In the genomic region with DNA sequence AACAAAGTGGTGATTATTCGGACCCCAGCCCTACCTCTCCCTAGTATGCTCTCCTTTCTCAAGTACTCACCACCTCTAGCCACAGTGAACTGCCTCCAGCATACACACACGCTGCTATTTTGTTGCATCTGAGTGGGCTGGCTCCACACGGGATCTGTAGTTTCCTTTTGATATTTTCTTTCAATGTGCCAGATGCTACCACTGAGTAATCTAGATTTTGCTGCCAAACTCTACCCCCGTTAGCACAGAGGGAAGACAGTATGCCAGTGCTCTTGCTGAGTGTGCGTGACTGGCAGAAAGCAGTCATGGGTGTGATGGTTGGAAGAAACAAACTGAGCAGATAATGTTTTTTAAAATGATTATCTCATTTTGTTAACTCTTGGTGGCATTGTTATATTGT, we compare ENCODE assay signal across 8 cellular contexts. TPM values are rescaled to one million over a fixed set of nuclear protein-coding genes. Genes with fewer than 3 reads are reported as not detected.
DNase-seq lines count a peak whose midpoint lies in the region; ATAC-seq, FAIRE-seq and TF ChIP-seq lines count a peak whose summit lies in the region.

No MANE protein-coding gene starts in this region.

- TF ChIP-seq POLR2A in vagina (IDR thresholded peaks at IDR 0.05), result no peak

- peak overlapping the region; percentile 67 for H3K27ac ChIP-seq in duodenal mucosa (ENCODE audit: low read depth, low read length)
- peak overlapping the region; percentile 43 for H3K27ac ChIP-seq in muscle layer of colon (ENCODE audit: low read depth, low read length)
- H3K27ac ChIP-seq in vagina, result peak overlapping the region; percentile 74

- H3K4me1 ChIP-seq in duodenal mucosa (ENCODE audit: control insufficient read depth in 1 of 2, insufficient read depth in 2 of 2, low read length in 2 of 2) (peaks cover 64 to 83% of the 10 kb centered on the region in 2 donors), muscle layer of colon (ENCODE audit: insufficient read depth, low read length) (peaks cover 54% of the 10 kb centered on the region), vagina (peaks cover 98% of the 10 kb centered on the region)

- H3K9me3 ChIP-seq in duodenal mucosa (ENCODE audit: control insufficient read depth in 1 of 2, low read length in 2 of 2), result no peaks in the 10 kb centered on the region
- no peaks in the 10 kb centered on the region for H3K9me3 ChIP-seq in muscle layer of colon (ENCODE audit: low read length)
- no peaks in the 10 kb centered on the region for H3K9me3 ChIP-seq in vagina

- H3K9ac ChIP-seq in duodenal mucosa (ENCODE audit: low read depth in 1 of 2, low read length in 2 of 2) (peak overlapping the region; percentile 56 to 65), muscle layer of colon (ENCODE audit: low read length) (no peak overlapping the region)

- no peak for TF ChIP-seq CTCF in vagina (IDR thresholded peaks at IDR 0.05)

- DNase-seq in GM19239 (ENCODE audit: insufficient read length, low spot score) (no peak), vagina (ENCODE audit: extremely low spot score in 2 of 2) (no peak), iPS-NIHi11 (ENCODE audit: low spot score) (no peak)

- H3K36me3 ChIP-seq in duodenal mucosa (ENCODE audit: control insufficient read depth in 1 of 2, insufficient read depth in 2 of 2, low read length in 2 of 2) (peaks cover 4 to 7% of the 10 kb centered on the region in 2 donors), muscle layer of colon (ENCODE audit: insufficient read depth, low read length) (no peaks in the 10 kb centered on the region), vagina (no peaks in the 10 kb centered on the region)

- intact Hi-C loops in vagina (cut with DNase I), result no loop called here

- ATAC-seq in activated CD4-positive, CD25-positive, alpha-beta regulatory T cell treated with anti-CD3 and anti-CD28 coated beads, Interleukin-2, amount 50 U/mL, for 24 hours, result peak; percentile 32 to 40
- ATAC-seq in GM21526 (IDR thresholded peaks at IDR 0.05; ENCODE audit: low FRiP score, unreplicated experiment) (no peak), HG03159 (IDR thresholded peaks at IDR 0.05; ENCODE audit: unreplicated experiment) (no peak)

- peak; percentile 76 for FAIRE-seq in GM19239 (lab: Jason Lieb, UNC)

- H3K4me3 ChIP-seq in duodenal mucosa (ENCODE audit: low read depth in 1 of 2, low read length in 2 of 2), result peak overlapping the region; percentile 41 to 54
- no peak overlapping the region for H3K4me3 ChIP-seq in muscle layer of colon (ENCODE audit: low read depth in 1 of 2, low read length in 2 of 2)
- peak overlapping the region in 1 of 2 donors; percentile 8 for H3K4me3 ChIP-seq in vagina

- H3K27me3 ChIP-seq in duodenal mucosa (ENCODE audit: control insufficient read depth in 1 of 2, insufficient read depth in 2 of 2, low read length in 2 of 2) (no peaks in the 10 kb centered on the region), muscle layer of colon (ENCODE audit: control insufficient read depth in 1 of 2, insufficient read depth in 2 of 2, low read length in 2 of 2) (no peaks in the 10 kb centered on the region), vagina (no peaks in the 10 kb centered on the region)

RNA-seq across cellular contexts. Expression of gene CFLAR, which starts 11.6 kb away (rescaled TPM):
- 144 TPM for total RNA-seq in vagina

RNA-seq across cellular contexts. Expression of gene CASP10, which starts 55.4 kb away (rescaled TPM):
- 8.3 TPM for total RNA-seq in vagina

RNA-seq across cellular contexts. Expression of gene NDUFB3, which starts 55.8 kb away (rescaled TPM):
- 38.8 TPM for total RNA-seq in vagina

RNA-seq across cellular contexts. Expression of gene HYCC2, which starts 56.1 kb away (rescaled TPM):
- 14.7 TPM for total RNA-seq in vagina

Comparison
In these comparisons a context has a peak if more than half of its experiments do, and no peak if none do; other contexts are left out.
1. ATAC-seq: peak in activated CD4-positive, CD25-positive, alpha-beta regulatory T cell treated with anti-CD3 and anti-CD28 coated beads, Interleukin-2, amount 50 U/mL, for 24 hours (2 of 2); none in GM21526 (single experiment) and HG03159 (single experiment).
2. H3K4me3 ChIP-seq: peak in duodenal mucosa (2 of 2); none in muscle layer of colon (0 of 2).
3. Peak in every context shown above with its lines, with median percentiles within 50 percentile points of each other: H3K27ac ChIP-seq.